Comparison of ENCODE assay signal across 15 cellular contexts in the genomic region with DNA sequence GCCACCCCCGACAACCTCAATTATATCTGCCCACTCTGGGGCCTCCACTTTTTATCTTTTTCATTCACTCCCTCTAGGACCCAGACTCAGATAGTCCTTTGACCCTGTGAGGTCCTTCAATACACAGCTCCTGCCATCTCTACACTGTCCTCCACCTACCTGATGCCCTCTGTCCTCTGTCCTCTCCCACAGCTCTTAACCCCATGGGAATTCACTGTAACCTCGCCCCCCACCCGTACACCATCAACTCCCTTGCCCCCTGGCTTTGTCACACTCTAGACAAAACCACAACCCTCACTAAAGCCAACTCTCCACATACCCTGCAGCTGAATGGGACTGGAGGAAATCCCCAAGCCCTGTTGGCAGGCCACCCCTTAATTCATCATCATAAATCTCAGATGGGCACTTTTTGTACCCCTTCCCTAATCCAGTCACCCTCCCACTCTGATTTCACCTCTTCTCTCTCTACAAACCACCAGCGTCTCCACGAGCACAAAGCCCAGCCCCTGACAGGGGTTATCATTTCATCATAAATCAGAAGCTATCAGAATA. TPM values are rescaled to one million over a fixed set of nuclear protein-coding genes. Genes with fewer than 3 reads are reported as not detected.
DNase-seq lines count a peak whose midpoint lies in the region; ATAC-seq and TF ChIP-seq lines count a peak whose summit lies in the region.
"Had no signal": no experiment of that assay in that cellular context is flagged by ENCODE, and none has a peak within 500 bp of the region (broad histone marks: within the 10 kb centered on the region; RNA-seq: fewer than 3 reads in every experiment).

No MANE protein-coding gene starts in this region.

- ATAC-seq in WTC11, result no peak
- ATAC-seq: gastroesophageal sphincter, left ventricle myocardium superior, Right ventricle myocardium inferior had no signal

- H3K4me1 Mint-ChIP-seq in activated CD4-positive, alpha-beta memory T cell treated with anti-CD3 and anti-CD28 coated beads, Interleukin-2, amount 10 ng/mL, durations not matched to agents 7 days and 5 days, result peaks cover 80% of the 10 kb centered on the region
- H3K4me1 Mint-ChIP-seq in WTC11, result peaks cover 33% of the 10 kb centered on the region

- no peak overlapping the region for H3K4me3 Mint-ChIP-seq in activated CD4-positive, alpha-beta memory T cell treated with anti-CD3 and anti-CD28 coated beads, Interleukin-2, amount 10 ng/mL, durations not matched to agents 7 days and 5 days
- H3K4me3 Mint-ChIP-seq in WTC11, result no peak overlapping the region

- H3K36me3 Mint-ChIP-seq in activated CD4-positive, alpha-beta memory T cell treated with anti-CD3 and anti-CD28 coated beads, Interleukin-2, amount 10 ng/mL, durations not matched to agents 7 days and 5 days (ENCODE audit: low read depth), result no peaks in the 10 kb centered on the region
- peaks cover 10% of the 10 kb centered on the region for H3K36me3 Mint-ChIP-seq in WTC11

- peak overlapping the region; percentile 100 for H3K27ac Mint-ChIP-seq in activated CD4-positive, alpha-beta memory T cell treated with anti-CD3 and anti-CD28 coated beads, Interleukin-2, amount 10 ng/mL, durations not matched to agents 7 days and 5 days
- no peak overlapping the region for H3K27ac Mint-ChIP-seq in WTC11

- H3K9me3 Mint-ChIP-seq in activated CD4-positive, alpha-beta memory T cell treated with anti-CD3 and anti-CD28 coated beads, Interleukin-2, amount 10 ng/mL, durations not matched to agents 7 days and 5 days, result no peaks in the 10 kb centered on the region
- peaks cover 27% of the 10 kb centered on the region for H3K9me3 Mint-ChIP-seq in WTC11

- POLR2A ChIA-PET in activated CD4-positive, alpha-beta memory T cell treated with anti-CD3 and anti-CD28 coated beads, Interleukin-2, amount 10 ng/mL, durations not matched to agents 7 days and 5 days (lab: Charles Lee), result interaction anchor here (0.7 to 8.3 kb wide), 8 partner anchors 11 to 463 kb away, joined by 3 to 137 read pairs (median 52); partner anchors contain the start of genes CASP3, CENPU, IRF2 and PRIMPOL
- POLR2A ChIA-PET in WTC11 (lab: Charles Lee), result no interaction called here

- TF ChIP-seq CTCF in WTC11 (IDR thresholded peaks at IDR 0.05), result no peak

- CTCF ChIA-PET in activated CD4-positive, alpha-beta memory T cell treated with anti-CD3 and anti-CD28 coated beads, Interleukin-2, amount 10 ng/mL, durations not matched to agents 7 days and 5 days (lab: Charles Lee), result interaction anchor here (1.6 to 8.3 kb wide), 3 partner anchors 11 to 464 kb away, joined by 3 to 102 read pairs (median 6); partner anchors contain the start of gene CENPU
- CTCF ChIA-PET in WTC11 (lab: Charles Lee), result no interaction called here

- H3K27me3 Mint-ChIP-seq in activated CD4-positive, alpha-beta memory T cell treated with anti-CD3 and anti-CD28 coated beads, Interleukin-2, amount 10 ng/mL, durations not matched to agents 7 days and 5 days, result no peaks in the 10 kb centered on the region
- H3K27me3 Mint-ChIP-seq in WTC11 (ENCODE audit: low read depth), result no peaks in the 10 kb centered on the region

- DNase-seq in stimulated activated CD4-positive, alpha-beta T cell treated with anti-CD3 and anti-CD28 coated beads, Interleukin-4, amount 100 ng/mL, for 24 hours, result peak; percentile 2
- DNase-seq in stimulated activated CD4-positive, alpha-beta T cell treated with anti-CD3 and anti-CD28 coated beads, Interleukin-4, amount 100 ng/mL, for 1 hour, result no peak
- DNase-seq in activated CD4-positive, alpha-beta memory T cell treated with anti-CD3 and anti-CD28 coated beads, Interleukin-2, amount 10 ng/mL, durations not matched to agents 7 days and 5 days, result no peak
- DNase-seq in mesenteric fat pad (ENCODE audit: low spot score), result peak; percentile 28
- no peak for DNase-seq in NCI-H1092 (lab: John Stamatoyannopoulos, UW)
- DNase-seq in pons (ENCODE audit: low spot score), result no peak
- no peak for DNase-seq in effector CD4-positive, alpha-beta T cell
- DNase-seq in WTC11 (ENCODE audit: low spot score), result no peak
- DNase-seq: dorsolateral prefrontal cortex; left ventricle myocardium superior; stimulated activated CD4-positive, alpha-beta T cell treated with anti-CD3 and anti-CD28 coated beads, Interleukin-12 subunit alpha, Interleukin-12 subunit beta, amount 100 ng/mL, for 4 hours; WERI-Rb-1 had no signal

TF ChIP-seq in WTC11, 78 proteins besides CTCF, POLR2A, EP300 and RAD21:
- TF ChIP-seq HMGA2 (CRISPR knock-in tag; IDR thresholded peaks at IDR 0.05), result no peak
- TF ChIP-seq, protein P1, sequence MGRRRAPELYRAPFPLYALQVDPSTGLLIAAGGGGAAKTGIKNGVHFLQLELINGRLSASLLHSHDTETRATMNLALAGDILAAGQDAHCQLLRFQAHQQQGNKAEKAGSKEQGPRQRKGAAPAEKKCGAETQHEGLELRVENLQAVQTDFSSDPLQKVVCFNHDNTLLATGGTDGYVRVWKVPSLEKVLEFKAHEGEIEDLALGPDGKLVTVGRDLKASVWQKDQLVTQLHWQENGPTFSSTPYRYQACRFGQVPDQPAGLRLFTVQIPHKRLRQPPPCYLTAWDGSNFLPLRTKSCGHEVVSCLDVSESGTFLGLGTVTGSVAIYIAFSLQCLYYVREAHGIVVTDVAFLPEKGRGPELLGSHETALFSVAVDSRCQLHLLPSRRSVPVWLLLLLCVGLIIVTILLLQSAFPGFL (CRISPR knock-in tag; IDR thresholded peaks at IDR 0.05; ENCODE audit: borderline replicate concordance), result no peak
- TF ChIP-seq, protein P2, sequence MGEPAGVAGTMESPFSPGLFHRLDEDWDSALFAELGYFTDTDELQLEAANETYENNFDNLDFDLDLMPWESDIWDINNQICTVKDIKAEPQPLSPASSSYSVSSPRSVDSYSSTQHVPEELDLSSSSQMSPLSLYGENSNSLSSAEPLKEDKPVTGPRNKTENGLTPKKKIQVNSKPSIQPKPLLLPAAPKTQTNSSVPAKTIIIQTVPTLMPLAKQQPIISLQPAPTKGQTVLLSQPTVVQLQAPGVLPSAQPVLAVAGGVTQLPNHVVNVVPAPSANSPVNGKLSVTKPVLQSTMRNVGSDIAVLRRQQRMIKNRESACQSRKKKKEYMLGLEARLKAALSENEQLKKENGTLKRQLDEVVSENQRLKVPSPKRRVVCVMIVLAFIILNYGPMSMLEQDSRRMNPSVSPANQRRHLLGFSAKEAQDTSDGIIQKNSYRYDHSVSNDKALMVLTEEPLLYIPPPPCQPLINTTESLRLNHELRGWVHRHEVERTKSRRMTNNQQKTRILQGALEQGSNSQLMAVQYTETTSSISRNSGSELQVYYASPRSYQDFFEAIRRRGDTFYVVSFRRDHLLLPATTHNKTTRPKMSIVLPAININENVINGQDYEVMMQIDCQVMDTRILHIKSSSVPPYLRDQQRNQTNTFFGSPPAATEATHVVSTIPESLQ (CRISPR knock-in tag; IDR thresholded peaks at IDR 0.05), result no peak
- no peak for TF ChIP-seq ZNF317 (CRISPR knock-in tag; IDR thresholded peaks at IDR 0.05; ENCODE audit: borderline replicate concordance, low read depth)
- no peak for TF ChIP-seq CBFB (CRISPR knock-in tag; IDR thresholded peaks at IDR 0.05; ENCODE audit: low read depth)
- TF ChIP-seq, protein P3, sequence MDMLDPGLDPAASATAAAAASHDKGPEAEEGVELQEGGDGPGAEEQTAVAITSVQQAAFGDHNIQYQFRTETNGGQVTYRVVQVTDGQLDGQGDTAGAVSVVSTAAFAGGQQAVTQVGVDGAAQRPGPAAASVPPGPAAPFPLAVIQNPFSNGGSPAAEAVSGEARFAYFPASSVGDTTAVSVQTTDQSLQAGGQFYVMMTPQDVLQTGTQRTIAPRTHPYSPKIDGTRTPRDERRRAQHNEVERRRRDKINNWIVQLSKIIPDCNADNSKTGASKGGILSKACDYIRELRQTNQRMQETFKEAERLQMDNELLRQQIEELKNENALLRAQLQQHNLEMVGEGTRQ (CRISPR knock-in tag; IDR thresholded peaks at IDR 0.05), result no peak
- no peak for TF ChIP-seq ZNF416 (CRISPR knock-in tag; IDR thresholded peaks at IDR 0.05)
- no peak for TF ChIP-seq KAT7 (CRISPR knock-in tag; IDR thresholded peaks at IDR 0.05; ENCODE audit: borderline replicate concordance)

RNA-seq across cellular contexts. Expression of gene ENPP6, which starts 52.3 kb away (rescaled TPM):
- total RNA-seq in activated CD4-positive, alpha-beta memory T cell treated with anti-CD3 and anti-CD28 coated beads, Interleukin-2, amount 10 ng/mL, durations not matched to agents 7 days and 5 days, result 1 to 10 TPM; 3.0 to 3.6 TPM
- total RNA-seq in mesenteric fat pad, result not detected
- total RNA-seq in WTC11 (2021), result 0.09 to 0.27 TPM (median 0.09 TPM) in 3 replicates
- total RNA-seq: bronchial epithelial cell, left ventricle myocardium superior had no signal

Comparison
In these comparisons a context has a peak if more than half of its experiments do, and no peak if none do; other contexts are left out.
1. DNase-seq: peak in stimulated activated CD4-positive, alpha-beta T cell treated with anti-CD3 and anti-CD28 coated beads, Interleukin-4, amount 100 ng/mL, for 24 hours (single experiment) and mesenteric fat pad (single experiment); none in stimulated activated CD4-positive, alpha-beta T cell treated with anti-CD3 and anti-CD28 coated beads, Interleukin-4, amount 100 ng/mL, for 1 hour (single experiment), activated CD4-positive, alpha-beta memory T cell treated with anti-CD3 and anti-CD28 coated beads, Interleukin-2, amount 10 ng/mL, durations not matched to agents 7 days and 5 days (single experiment), NCI-H1092 (single experiment), pons (single experiment), effector CD4-positive, alpha-beta T cell (single experiment) and WTC11 (single experiment).